Comparison of ENCODE assay signal across 1 cellular context in the genomic region with DNA sequence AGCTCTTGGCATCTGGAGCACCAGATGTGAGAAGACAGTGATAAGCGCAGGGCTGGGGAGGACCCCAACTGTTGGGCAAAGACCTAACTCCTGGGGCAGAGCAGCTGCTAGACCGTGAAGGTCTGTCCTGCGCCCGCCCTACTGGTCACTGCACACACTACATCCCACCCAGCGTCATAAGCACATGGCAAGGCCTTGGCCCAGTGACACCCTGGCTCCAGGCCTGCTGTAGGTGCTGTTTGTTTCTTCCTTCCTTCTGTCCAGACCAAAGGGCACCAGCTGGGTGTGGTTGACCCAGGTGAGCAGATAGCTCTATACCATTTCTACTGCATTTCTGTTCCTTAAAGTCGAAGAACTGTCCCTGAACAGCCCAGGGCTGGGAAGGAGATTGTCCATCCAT.
TF ChIP-seq lines count a peak whose summit lies in the region.

No MANE protein-coding gene starts in this region.

TF ChIP-seq in HepG2, 621 proteins besides CTCF, POLR2A, EP300 and RAD21:
- peak; percentile 14 for TF ChIP-seq TEAD3 (CRISPR knock-in tag; optimal IDR thresholded peaks at IDR 0.05; ENCODE audit: borderline replicate concordance)
- TF ChIP-seq HNF4A (CRISPR knock-in tag; IDR thresholded peaks at IDR 0.05): 0 out of 2 replicates have a peak, but pooled peaks have one; percentile 8
- TF ChIP-seq ZNF34 (CRISPR knock-in tag; IDR thresholded peaks at IDR 0.05; ENCODE audit: borderline replicate concordance): no peak
